Comparison of ENCODE assay signal across 1 cellular context in genomic region chr1:112982328-112982727, GRCh38.
TF ChIP-seq lines count a peak whose summit lies in the region.

No MANE protein-coding gene starts in this region.

TF ChIP-seq in HepG2, 621 proteins besides CTCF, POLR2A, EP300 and RAD21 (continued from another document):
- TF ChIP-seq MAFF (IDR thresholded peaks at IDR 0.05; ENCODE audit: low read depth, low read length): peak; percentile 88
- no peak for TF ChIP-seq DPF2 (CRISPR knock-in tag; IDR thresholded peaks at IDR 0.05; ENCODE audit: borderline replicate concordance, low read depth)
- TF ChIP-seq GPBP1L1 (CRISPR knock-in tag; IDR thresholded peaks at IDR 0.05): no peak
- TF ChIP-seq NKX3-1 (CRISPR knock-in tag; IDR thresholded peaks at IDR 0.05): no peak
- TF ChIP-seq AHR (CRISPR knock-in tag; IDR thresholded peaks at IDR 0.05): no peak
- no peak for TF ChIP-seq MBD4 (IDR thresholded peaks at IDR 0.05; ENCODE audit: borderline replicate concordance, low read length)
- TF ChIP-seq BCLAF1 (IDR thresholded peaks at IDR 0.05): no peak
- no peak for TF ChIP-seq SYNCRIP (IDR thresholded peaks at IDR 0.05; ENCODE audit: insufficient read depth, low read depth, low read length)
